10 cellular contexts compared by ENCODE assay signal in genomic region chr10:19638873-19639233, GRCh38.
DNase-seq lines count a peak whose midpoint lies in the region; ATAC-seq and TF ChIP-seq lines count a peak whose summit lies in the region.
"Had no signal": no experiment of that assay in that cellular context is flagged by ENCODE, and none has a peak within 500 bp of the region (broad histone marks: within the 10 kb centered on the region; RNA-seq: fewer than 3 reads in every experiment).

No MANE protein-coding gene starts in this region.

- H3K4me3 ChIP-seq in GM23248, result peak overlapping the region; percentile 40
- H3K4me3 ChIP-seq in right atrium auricular region, result peak overlapping the region; percentile 28 to 30
- H3K4me3 ChIP-seq in gastrocnemius medialis, result peak overlapping the region; percentile 1 to 33 (median 22)

- H2AFZ ChIP-seq in GM23248, result peak overlapping the region; percentile 43

- no peaks in the 10 kb centered on the region for H3K27me3 ChIP-seq in GM23248 (replicated peaks; ENCODE audit: insufficient read depth)
- no peaks in the 10 kb centered on the region for H3K27me3 ChIP-seq in right atrium auricular region
- no peaks in the 10 kb centered on the region for H3K27me3 ChIP-seq in gastrocnemius medialis

- H3K4me3 Mint-ChIP-seq in T-cell, result peak overlapping the region; percentile 22 to 46 (median 24)

- no peak for TF ChIP-seq POLR2A in gastrocnemius medialis (IDR thresholded peaks at IDR 0.05)

- peaks cover 0 to 6% (median 1%) of the 10 kb centered on the region in 3 donors for H3K4me1 Mint-ChIP-seq in T-cell

- H3K79me2 ChIP-seq in GM23248 (ENCODE audit: insufficient read depth), result no peaks in the 10 kb centered on the region

- intact Hi-C loops in gastrocnemius medialis (cut with DNase I; ENCODE audit: low total_unique reads), result no loop called here

- 60% methylated on average over 4 of the region's 4 CpGs for WGBS in GM23248 (ENCODE audit: low coverage in 1 of 2, low lambda C conversion rate in 2 of 2, missing lambda C conversion rate in 2 of 2), 2 experiments

- CTCF ChIA-PET in T-cell (lab: Charles Lee), result no interaction called here

- H3F3A ChIP-seq in GM23248 (ENCODE audit: insufficient read depth), result peaks cover 22% of the 10 kb centered on the region

- no peaks in the 10 kb centered on the region for H3K36me3 Mint-ChIP-seq in T-cell

- H3K36me3 ChIP-seq in GM23248 (ENCODE audit: low read depth) (no peaks in the 10 kb centered on the region), right atrium auricular region (no peaks in the 10 kb centered on the region), gastrocnemius medialis (no peaks in the 10 kb centered on the region)

- in situ Hi-C loops in GM23248 (cut with MboI) (no loop called here), gastrocnemius medialis (cut with MboI; ENCODE audit: low sequenced_read_pairs in 4 of 4) (no loop called here)

- peak overlapping the region; percentile 70 for H3K27ac ChIP-seq in GM23248
- H3K27ac ChIP-seq in right atrium auricular region, result peak overlapping the region; percentile 53 to 74
- H3K27ac ChIP-seq in gastrocnemius medialis, result peak overlapping the region; percentile 45 to 65 (median 54)

- POLR2A ChIA-PET in T-cell (lab: Charles Lee), result interaction anchor here in 1 of 2 donors (0.6 kb wide), 1 partner anchor 259 kb away, joined by 3 read pairs; no protein-coding TSS in a partner anchor

- peaks cover 7 to 14% (median 10%) of the 10 kb centered on the region in 3 donors for H3K9me3 Mint-ChIP-seq in T-cell

- H4K20me1 ChIP-seq in GM23248 (ENCODE audit: insufficient read depth), result no peaks in the 10 kb centered on the region

- H3K4me2 ChIP-seq in GM23248 (ENCODE audit: unreplicated experiment), result peak overlapping the region; percentile 79

- H3K4me1 ChIP-seq in GM23248 (ENCODE audit: insufficient read depth) (peaks cover 22% of the 10 kb centered on the region), right atrium auricular region (no peaks in the 10 kb centered on the region), gastrocnemius medialis (peaks cover 5 to 7% of the 10 kb centered on the region in 2 donors)

- DNase-seq in GM23248, result no peak
- DNase-seq in T-cell, result no peak
- DNase-seq in right atrium auricular region (ENCODE audit: low spot score), result no peak
- DNase-seq in gastrocnemius medialis, result no peak
- no peak for DNase-seq in stimulated activated CD4-positive, alpha-beta T cell treated with anti-CD3 and anti-CD28 coated beads, Interleukin-2, amount 100 ng/mL, for 24 hours
- no peak for DNase-seq in NCI-H1092 (lab: John Stamatoyannopoulos, UW)
- no peak for DNase-seq in AG20443 (ENCODE audit: low spot score)
- DNase-seq: activated effector memory CD4-positive, alpha-beta T cell treated with anti-CD3 and anti-CD28 coated beads, Interleukin-2, amount 50 U/mL, for 16 hours; DMS 273 treated with DMSO at 0.1 percent for 48 hours had no signal

- no peak for TF ChIP-seq CTCF in right atrium auricular region (IDR thresholded peaks at IDR 0.05)
- no peak for TF ChIP-seq CTCF in gastrocnemius medialis (IDR thresholded peaks at IDR 0.05 in 4 of 5, conservative IDR thresholded peaks at IDR 0.05 in 1 of 5)

- peak overlapping the region; percentile 24; the same call in 1 of the 2 replicates for H3K9ac ChIP-seq in GM23248

- H3K9me2 ChIP-seq in GM23248 (ENCODE audit: insufficient read depth), result no peaks in the 10 kb centered on the region

- H3K27me3 Mint-ChIP-seq in T-cell, result no peaks in the 10 kb centered on the region

- no peak overlapping the region for H3K27ac Mint-ChIP-seq in T-cell

- ATAC-seq in T-cell (replicated peaks in 1 of 4), result no peak
- ATAC-seq in gastrocnemius medialis, result no peak
- ATAC-seq in HG03565 (IDR thresholded peaks at IDR 0.05; ENCODE audit: unreplicated experiment), result no peak

- H3K9me3 ChIP-seq in GM23248 (ENCODE audit: low read depth) (no peaks in the 10 kb centered on the region), right atrium auricular region (no peaks in the 10 kb centered on the region), gastrocnemius medialis (no peaks in the 10 kb centered on the region)
